ENCODE assay signal across 8 cellular contexts in the genomic region with DNA sequence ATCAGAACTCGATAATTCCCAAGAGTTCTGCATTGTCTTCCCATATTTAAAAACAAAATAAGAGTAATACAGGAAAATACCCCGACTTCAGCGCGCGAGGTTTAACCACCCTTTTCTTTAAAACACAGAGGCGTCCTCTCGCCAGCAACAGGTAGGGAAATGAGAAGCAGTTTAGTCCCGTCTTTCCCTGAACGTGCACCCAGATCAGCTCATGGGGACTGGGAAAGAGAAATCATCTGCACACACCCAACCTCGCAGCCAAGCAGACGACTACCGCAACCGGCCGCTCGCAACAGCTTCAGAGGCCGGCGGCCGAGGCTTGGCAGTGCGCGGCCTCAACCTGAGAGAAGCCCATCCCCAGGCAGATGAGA. TPM values are rescaled to one million over a fixed set of nuclear protein-coding genes. Genes with fewer than 3 reads are reported as not detected.
DNase-seq lines count a peak whose midpoint lies in the region; ATAC-seq and TF ChIP-seq lines count a peak whose summit lies in the region.

No MANE protein-coding gene starts in this region.

- peaks cover 12% of the 10 kb centered on the region for H3K36me3 ChIP-seq in CD4-positive, CD25-positive, alpha-beta regulatory T cell (ENCODE audit: control insufficient read depth, insufficient read depth, low read length)
- no peaks in the 10 kb centered on the region for H3K36me3 ChIP-seq in vagina

- H3K27ac ChIP-seq in CD4-positive, CD25-positive, alpha-beta regulatory T cell (ENCODE audit: insufficient read depth, low read length, poor library complexity, severe bottlenecking): peak overlapping the region; percentile 97
- peak overlapping the region; percentile 96 for H3K27ac ChIP-seq in vagina

- DNase-seq in CD4-positive, CD25-positive, alpha-beta regulatory T cell: no peak
- peak; percentile 53 for DNase-seq in KBM-7
- peak; percentile 74 for DNase-seq in MCF 10A (ENCODE audit: unreplicated experiment)
- DNase-seq in memory B cell (ENCODE audit: low spot score in 2 of 2): no peak
- DNase-seq in vagina (ENCODE audit: extremely low spot score in 2 of 2): no peak
- no peak for DNase-seq in COR-L47 (lab: John Stamatoyannopoulos, UW)
- DNase-seq in NCI-H146 (lab: John Stamatoyannopoulos, UW): no peak

- peaks cover 10% of the 10 kb centered on the region for H3K36me3 Mint-ChIP-seq in CD4-positive, CD25-positive, alpha-beta regulatory T cell
- H3K36me3 Mint-ChIP-seq in MCF 10A (ENCODE audit: insufficient read depth, unreplicated experiment): peaks cover 16% of the 10 kb centered on the region
- H3K36me3 Mint-ChIP-seq in memory B cell: peaks cover 7% of the 10 kb centered on the region

- no TSS peak for BruUV-seq in MCF 10A (replicated peaks; lab: Mats Ljungman, UMichigan)

- H3K4me3 ChIP-seq in CD4-positive, CD25-positive, alpha-beta regulatory T cell (ENCODE audit: low read depth, low read length): peak overlapping the region; percentile 96
- peak overlapping the region; percentile 77 to 78 for H3K4me3 ChIP-seq in vagina

- in situ Hi-C loops in KBM-7 (cut with MboI; ENCODE audit: low pct_unique_long_range_greater_than_20kb, low sequenced_read_pairs): no loop called here

- H3K4me3 Mint-ChIP-seq in CD4-positive, CD25-positive, alpha-beta regulatory T cell: peak overlapping the region; percentile 92 to 98 (median 98)
- H3K4me3 Mint-ChIP-seq in MCF 10A (ENCODE audit: unreplicated experiment) (peak overlapping the region; percentile 95), memory B cell (peak overlapping the region; percentile 94)

- H3K4me1 Mint-ChIP-seq in CD4-positive, CD25-positive, alpha-beta regulatory T cell: peaks cover 29 to 46% (median 42%) of the 10 kb centered on the region in 4 donors
- H3K4me1 Mint-ChIP-seq in MCF 10A (ENCODE audit: insufficient read depth, unreplicated experiment) (peaks cover 12% of the 10 kb centered on the region), memory B cell (peaks cover 11% of the 10 kb centered on the region)

- no peaks in the 10 kb centered on the region for H3K9me3 ChIP-seq in CD4-positive, CD25-positive, alpha-beta regulatory T cell (ENCODE audit: control insufficient read depth in 2 of 2, low read length in 2 of 2)
- H3K9me3 ChIP-seq in vagina: no peaks in the 10 kb centered on the region

- peak overlapping the region; percentile 94 to 98 (median 95) for H3K27ac Mint-ChIP-seq in CD4-positive, CD25-positive, alpha-beta regulatory T cell
- H3K27ac Mint-ChIP-seq in MCF 10A (ENCODE audit: low read depth, unreplicated experiment) (peak overlapping the region; percentile 93), memory B cell (peak overlapping the region; percentile 98)

- no peak for ATAC-seq in CD4-positive, CD25-positive, alpha-beta regulatory T cell (ENCODE audit: low read depth in 2 of 2)
- ATAC-seq in memory B cell (ENCODE audit: low read depth) (no peak), HG02973 (IDR thresholded peaks at IDR 0.05; ENCODE audit: unreplicated experiment) (no peak)

- intact Hi-C loops in MCF 10A (cut with micrococcal nuclease) (loop anchor here (1.0 to 5.0 kb wide), 2 partner anchors 190 to 217 kb away; a partner anchor contains a TSS), vagina (cut with DNase I) (no loop called here)

- H3K4me1 ChIP-seq in CD4-positive, CD25-positive, alpha-beta regulatory T cell (ENCODE audit: control insufficient read depth, insufficient read depth, low read length, poor library complexity, severe bottlenecking): peaks cover 41% of the 10 kb centered on the region
- H3K4me1 ChIP-seq in vagina: peaks cover 43% of the 10 kb centered on the region

- POLR2A ChIA-PET in MCF 10A (lab: Yijun Ruan, JAX): interaction anchor here (0.5 to 5.8 kb wide), 9 partner anchors 10 to 259 kb away, joined by 3 to 55 read pairs (median 5); a partner anchor contains a TSS

- no peaks in the 10 kb centered on the region for H3K9me3 Mint-ChIP-seq in CD4-positive, CD25-positive, alpha-beta regulatory T cell
- no peaks in the 10 kb centered on the region for H3K9me3 Mint-ChIP-seq in MCF 10A (ENCODE audit: unreplicated experiment)
- H3K9me3 Mint-ChIP-seq in memory B cell: no peaks in the 10 kb centered on the region

- CTCF ChIA-PET in MCF 10A (lab: Yijun Ruan, JAX): no interaction called here

- H3K27me3 Mint-ChIP-seq in CD4-positive, CD25-positive, alpha-beta regulatory T cell: peaks cover 5% of the 10 kb centered on the region
- H3K27me3 Mint-ChIP-seq in MCF 10A (ENCODE audit: insufficient read depth, unreplicated experiment): no peaks in the 10 kb centered on the region
- no peaks in the 10 kb centered on the region for H3K27me3 Mint-ChIP-seq in memory B cell

- TF ChIP-seq CTCF in MCF 10A (IDR thresholded peaks at IDR 0.05; ENCODE audit: unreplicated experiment) (no peak), vagina (IDR thresholded peaks at IDR 0.05) (no peak)

- no peak for TF ChIP-seq POLR2A in vagina (IDR thresholded peaks at IDR 0.05)

- H3K27me3 ChIP-seq in CD4-positive, CD25-positive, alpha-beta regulatory T cell (ENCODE audit: control insufficient read depth, insufficient read depth, low read length): no peaks in the 10 kb centered on the region
- no peaks in the 10 kb centered on the region for H3K27me3 ChIP-seq in vagina

RNA-seq across cellular contexts. Expression of a gene that starts 0.7 kb away (rescaled TPM):
- total RNA-seq in CD4-positive, CD25-positive, alpha-beta regulatory T cell: 69.2 TPM
- 10 to 100 TPM; 21.6 to 33.4 (median 24.3) TPM for polyA plus RNA-seq in CD4-positive, CD25-positive, alpha-beta regulatory T cell
- 57.5 and 61.5 TPM in 2 replicates for total RNA-seq in MCF 10A (2022)
- total RNA-seq in vagina: 47.9 TPM

RNA-seq across cellular contexts. Expression of a gene that starts 34.9 kb away (rescaled TPM):
- total RNA-seq in CD4-positive, CD25-positive, alpha-beta regulatory T cell: not detected
- not detected for polyA plus RNA-seq in CD4-positive, CD25-positive, alpha-beta regulatory T cell
- total RNA-seq in MCF 10A (2022): 0.22 and 0.37 TPM in 2 replicates
- not detected for total RNA-seq in vagina

Comparison
In these comparisons a context has a peak if more than half of its experiments do, and no peak if none do; other contexts are left out.
1. DNase-seq: peak in KBM-7 (single experiment) and MCF 10A (single experiment); none in CD4-positive, CD25-positive, alpha-beta regulatory T cell (0 of 3), memory B cell (0 of 2), vagina (0 of 2), COR-L47 (single experiment) and NCI-H146 (single experiment).
2. Peak in every context shown above with its lines, with median percentiles within 50 percentile points of each other: H3K27ac Mint-ChIP-seq and H3K4me3 Mint-ChIP-seq.